ENCODE assay signal across 1 cellular context in the genomic region with DNA sequence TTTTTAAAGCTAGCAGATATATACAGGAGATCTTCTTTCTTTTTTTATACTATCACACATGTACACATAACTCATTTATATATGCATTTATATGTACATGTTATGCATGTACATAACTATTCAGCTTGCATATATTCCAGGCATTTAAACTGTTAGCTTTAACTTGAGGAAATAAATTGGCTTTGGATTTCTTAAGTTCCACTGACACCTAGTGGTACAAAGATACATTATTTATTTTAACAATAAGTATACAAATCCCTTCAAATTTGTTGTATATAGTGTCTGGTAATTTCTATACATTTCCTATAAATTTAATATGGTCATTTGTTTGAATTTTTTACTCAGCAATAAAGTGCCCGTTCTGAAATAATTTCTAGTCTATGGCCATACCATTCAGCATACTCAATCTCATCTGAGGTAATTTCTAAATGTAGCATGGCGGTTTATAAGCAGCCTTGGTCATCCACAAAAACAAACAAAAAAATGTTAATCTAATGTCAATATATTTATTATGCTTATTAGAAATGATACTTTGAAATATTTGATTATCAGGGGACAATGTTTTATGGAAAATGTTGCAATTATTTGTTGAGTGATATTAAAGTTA.
TF ChIP-seq lines count a peak whose summit lies in the region.

No MANE protein-coding gene starts in this region.

TF ChIP-seq in HepG2, 621 proteins besides CTCF, POLR2A, EP300 and RAD21 (continued from another document):
- TF ChIP-seq, protein P1, sequence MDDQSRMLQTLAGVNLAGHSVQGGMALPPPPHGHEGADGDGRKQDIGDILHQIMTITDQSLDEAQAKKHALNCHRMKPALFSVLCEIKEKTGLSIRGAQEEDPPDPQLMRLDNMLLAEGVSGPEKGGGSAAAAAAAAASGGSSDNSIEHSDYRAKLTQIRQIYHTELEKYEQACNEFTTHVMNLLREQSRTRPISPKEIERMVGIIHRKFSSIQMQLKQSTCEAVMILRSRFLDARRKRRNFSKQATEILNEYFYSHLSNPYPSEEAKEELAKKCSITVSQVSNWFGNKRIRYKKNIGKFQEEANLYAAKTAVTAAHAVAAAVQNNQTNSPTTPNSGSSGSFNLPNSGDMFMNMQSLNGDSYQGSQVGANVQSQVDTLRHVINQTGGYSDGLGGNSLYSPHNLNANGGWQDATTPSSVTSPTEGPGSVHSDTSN (CRISPR knock-in tag; IDR thresholded peaks at IDR 0.05; ENCODE audit: borderline replicate concordance): no peak
- TF ChIP-seq KLF12 (CRISPR knock-in tag; IDR thresholded peaks at IDR 0.05; ENCODE audit: borderline replicate concordance): no peak
TF ChIP-seq in HepG2: peak in this region for 4.
